In the genomic region with DNA sequence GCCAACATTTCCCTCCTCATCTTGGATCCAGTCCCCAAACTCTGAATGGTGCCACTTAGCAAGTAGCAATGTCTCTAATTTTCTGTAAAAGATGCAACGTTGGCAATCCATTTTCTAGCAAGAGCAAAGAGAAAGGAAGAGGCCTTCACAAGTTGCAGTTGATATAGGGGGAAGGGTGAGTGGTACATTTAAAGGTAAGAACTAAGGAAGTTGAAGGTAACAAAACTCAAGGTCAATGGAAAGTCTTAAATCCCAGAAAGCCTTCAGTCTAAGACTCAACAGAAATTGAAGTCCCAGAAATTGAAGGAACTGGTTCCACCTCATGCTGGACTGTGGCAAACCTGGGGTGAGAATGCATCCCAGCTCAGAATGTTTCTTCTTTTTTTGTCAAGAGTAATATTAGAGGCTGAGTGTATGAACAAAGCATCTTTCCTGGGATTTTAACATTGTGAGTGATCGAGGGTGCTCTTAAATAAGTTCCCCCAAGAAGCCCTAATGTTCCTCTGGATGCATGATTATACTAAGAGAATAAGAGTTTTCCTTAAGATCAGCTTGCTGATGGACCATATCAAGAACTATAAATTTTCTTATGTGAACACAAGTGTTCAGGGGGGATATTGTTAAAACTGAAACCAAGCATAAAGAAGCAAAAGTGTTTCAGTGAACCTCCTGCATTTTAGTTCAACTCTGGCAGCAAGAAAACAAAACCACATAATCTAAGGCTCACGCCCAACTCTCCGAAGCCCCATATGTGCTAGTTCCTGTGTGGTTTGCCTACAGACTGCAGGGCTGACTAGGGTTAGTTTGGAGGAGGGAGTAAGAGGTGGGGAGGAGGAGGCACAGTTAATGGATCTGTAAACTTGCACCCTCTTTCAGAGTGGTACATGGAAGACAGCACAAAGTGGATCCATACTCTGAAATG, we compare ENCODE assay signal across 8 cellular contexts. TPM values are rescaled to one million over a fixed set of nuclear protein-coding genes. Genes with fewer than 3 reads are reported as not detected.
DNase-seq lines count a peak whose midpoint lies in the region; ATAC-seq lines count a peak whose summit lies in the region.

GRAP2 (plus strand) TSS at position 779 of the 922 bp plus-strand sequence. CDS start 46,023 bp downstream, outside the sequence.

- H3K36me3 Mint-ChIP-seq in natural killer cell treated with Interleukin-12 subunit alpha and Interleukin-12 subunit beta and Interleukin-15 and Interleukin-18, amount 100 ng/mL, for 72 hours = no peaks in the 10 kb centered on the region

- peaks cover 39 to 54% of the 10 kb centered on the region in 2 donors for H3K4me1 Mint-ChIP-seq in natural killer cell treated with Interleukin-12 subunit alpha and Interleukin-12 subunit beta and Interleukin-15 and Interleukin-18, amount 100 ng/mL, for 72 hours (ENCODE audit: low read depth in 2 of 2)

- H3K4me3 Mint-ChIP-seq in natural killer cell treated with Interleukin-12 subunit alpha and Interleukin-12 subunit beta and Interleukin-15 and Interleukin-18, amount 100 ng/mL, for 72 hours = peak within 1 kb of the TSS; percentile 98

- peak; percentile 49 to 64 for DNase-seq in activated CD4-positive, alpha-beta T cell treated with anti-CD3 and anti-CD28 coated beads, Interleukin-2, amount 50 U/mL, for 48 hours
- peak; percentile 81 for DNase-seq in natural killer cell treated with Interleukin-12 subunit alpha and Interleukin-12 subunit beta and Interleukin-15 and Interleukin-18, amount 100 ng/mL, for 72 hours (ENCODE audit: low spot score)
- DNase-seq in HuH-7.5 (ENCODE audit: low spot score) = no peak
- DNase-seq in T1000 (lab: John Stamatoyannopoulos, UW) = no peak
- no peak for DNase-seq in DMS53 treated with DMSO at 0.1 percent for 48 hours (lab: John Stamatoyannopoulos, UW; ENCODE audit: unreplicated experiment)

- H3K9me3 Mint-ChIP-seq in natural killer cell treated with Interleukin-12 subunit alpha and Interleukin-12 subunit beta and Interleukin-15 and Interleukin-18, amount 100 ng/mL, for 72 hours = peaks cover 3% of the 10 kb centered on the region

- H3K27me3 Mint-ChIP-seq in natural killer cell treated with Interleukin-12 subunit alpha and Interleukin-12 subunit beta and Interleukin-15 and Interleukin-18, amount 100 ng/mL, for 72 hours = no peaks in the 10 kb centered on the region

- peak within 1 kb of the TSS; percentile 96 to 98 for H3K27ac Mint-ChIP-seq in natural killer cell treated with Interleukin-12 subunit alpha and Interleukin-12 subunit beta and Interleukin-15 and Interleukin-18, amount 100 ng/mL, for 72 hours

- ATAC-seq in GM18873 (IDR thresholded peaks at IDR 0.05; ENCODE audit: low FRiP score, unreplicated experiment) (peak; percentile 60), HG03469 (IDR thresholded peaks at IDR 0.05; ENCODE audit: unreplicated experiment) (peak; percentile 33), GM21786 (IDR thresholded peaks at IDR 0.05; ENCODE audit: unreplicated experiment) (no peak)
- ATAC-seq in natural killer cell treated with Interleukin-12 subunit alpha and Interleukin-12 subunit beta and Interleukin-15 and Interleukin-18, amount 100 ng/mL, for 72 hours = peak; percentile 97 to 99

RNA-seq across cellular contexts. Expression of gene GRAP2, which starts in this region (rescaled TPM):
- total RNA-seq in natural killer cell treated with Interleukin-12 subunit alpha and Interleukin-12 subunit beta and Interleukin-15 and Interleukin-18, amount 100 ng/mL, for 72 hours = 10 to 100 TPM; 13.2 to 36.4 TPM

Comparison
In these comparisons a context has a peak if more than half of its experiments do, and no peak if none do; other contexts are left out.
1. DNase-seq: peak in activated CD4-positive, alpha-beta T cell treated with anti-CD3 and anti-CD28 coated beads, Interleukin-2, amount 50 U/mL, for 48 hours (2 of 2) and natural killer cell treated with Interleukin-12 subunit alpha and Interleukin-12 subunit beta and Interleukin-15 and Interleukin-18, amount 100 ng/mL, for 72 hours (single experiment); none in HuH-7.5 (single experiment), T1000 (single experiment) and DMS53 treated with DMSO at 0.1 percent for 48 hours (single experiment).